In the genomic region with DNA sequence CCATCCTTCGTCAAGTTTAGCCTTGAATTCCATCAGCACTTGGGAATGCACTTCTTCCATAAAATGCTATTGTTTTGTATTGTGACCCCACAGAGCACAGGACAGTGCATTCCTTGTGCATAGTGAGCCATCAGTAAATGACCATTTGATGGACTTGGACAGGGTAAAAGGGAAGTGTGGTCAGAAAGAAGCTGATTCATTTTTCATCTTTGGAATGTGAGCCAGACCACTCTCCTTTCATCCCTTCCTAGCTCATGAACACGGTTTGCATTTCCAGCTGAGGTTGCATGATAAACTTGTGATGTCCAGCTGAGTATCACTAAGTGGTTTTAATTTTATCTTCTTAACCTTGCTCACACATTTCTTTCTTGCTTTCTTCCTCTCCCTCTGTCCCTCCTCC, we compare ENCODE assay signal across 19 cellular contexts.
A peak's percentile ranks its signal among the peaks of the same experiment; 100 is the strongest.
DNase-seq lines count a peak whose midpoint lies in the region; ATAC-seq, FAIRE-seq and TF ChIP-seq lines count a peak whose summit lies in the region.
"Had no signal": no experiment of that assay in that cellular context is flagged by ENCODE, and none has a peak within 500 bp of the region (broad histone marks: within the 10 kb centered on the region; RNA-seq: fewer than 3 reads in every experiment).

No MANE protein-coding gene starts in this region.

- TF ChIP-seq CTCF in PC-9 (conservative IDR thresholded peaks at IDR 0.05): no peak
- TF ChIP-seq CTCF in K562 (IDR thresholded peaks at IDR 0.05 in 2 of 3, conservative IDR thresholded peaks at IDR 0.05 in 1 of 3; ENCODE audit: insufficient read depth in 2 of 3, low read depth in 1 of 3, low read length in 3 of 3): no peak
- TF ChIP-seq CTCF in vagina (IDR thresholded peaks at IDR 0.05): no peak

- CTCF ChIA-PET in PC-9 (lab: Charles Lee): interaction anchor here (0.8 kb wide), 1 partner anchor 201 kb away, joined by 16 read pairs; no protein-coding TSS in a partner anchor
- CTCF ChIA-PET in K562 (lab: Yijun Ruan, JAX; ENCODE audit: low intra/inter-chr PET ratio): no interaction called here

- 0% methylated on average over 2 of the region's 2 CpGs for WGBS in K562 (ENCODE audit: insufficient coverage, low coverage, missing lambda C conversion rate)

- H4K20me1 ChIP-seq in PC-9 (ENCODE audit: insufficient read depth) (no peaks in the 10 kb centered on the region), K562 (replicated peaks; ENCODE audit: control insufficient read depth, insufficient read depth, low read length) (no peaks in the 10 kb centered on the region)

- DNase-seq in GM04503 (ENCODE audit: low read depth) (peak; percentile 92), PC-9 (peak; percentile 22 to 65), K562 (ENCODE audit: extremely low read depth in 1 of 4, low spot score in 3 of 4) (no peak), non-pigmented ciliary epithelial cell (ENCODE audit: low read depth) (peak; percentile 82), head of caudate nucleus (no peak), vagina (ENCODE audit: extremely low spot score in 2 of 2) (no peak)
- DNase-seq in stimulated activated CD4-positive, alpha-beta T cell treated with anti-CD3 and anti-CD28 coated beads, Interleukin-4, amount 100 ng/mL, for 24 hours: no peak
- DNase-seq in effector memory CD8-positive, alpha-beta T cell: no peak
- DNase-seq: caudate nucleus; CD4-positive, alpha-beta memory T cell; H7; left ventricle myocardium inferior; NCI-H446; nephron progenitor cell; Peyer's patch; stimulated activated naive CD8-positive, alpha-beta T cell treated with anti-CD3 and anti-CD28 coated beads, Interleukin-15, Interleukin-2, amounts not matched to agents 100 U/mL and 50 U/mL, for 24 hours; T1000 had no signal

- peaks cover 6 to 41% of the 10 kb centered on the region in 2 donors for H3K27me3 Mint-ChIP-seq in effector memory CD8-positive, alpha-beta T cell

- H3K4me2 ChIP-seq in PC-9 (peak overlapping the region; percentile 26; the same call in 1 of the 2 replicates), K562 (ENCODE audit: insufficient read depth, low read length) (no peak overlapping the region)
- H3K4me2 ChIP-seq: hepatocyte had no signal

- 0 out of 2 replicates have a peak overlapping the region, but pooled peaks have one; percentile 27 for H3K27ac ChIP-seq in PC-9
- H3K27ac ChIP-seq in K562 (ENCODE audit: extremely low read depth, low read depth, low read length): no peak overlapping the region
- no peak overlapping the region for H3K27ac ChIP-seq in vagina
- H3K27ac ChIP-seq: hepatocyte, left ventricle myocardium inferior, Peyer's patch had no signal

- H3K4me3 Mint-ChIP-seq in effector memory CD8-positive, alpha-beta T cell: no peak overlapping the region
- H3K4me3 Mint-ChIP-seq: CD4-positive, alpha-beta memory T cell; nephron progenitor cell had no signal

- H3K4me3 ChIP-seq in PC-9 (no peak overlapping the region), K562 (no peak overlapping the region), vagina (no peak overlapping the region)
- H3K4me3 ChIP-seq: hepatocyte, left ventricle myocardium inferior, Peyer's patch had no signal

- H3K4me1 ChIP-seq in PC-9 (replicated peaks; ENCODE audit: insufficient read depth): peaks cover 16% of the 10 kb centered on the region
- H3K4me1 ChIP-seq in K562 (replicated peaks in 1 of 2; ENCODE audit: control insufficient read depth in 2 of 2, insufficient read depth in 2 of 2, low read length in 2 of 2): no peaks in the 10 kb centered on the region
- no peaks in the 10 kb centered on the region for H3K4me1 ChIP-seq in vagina
- H3K4me1 ChIP-seq: Peyer's patch had no signal

- no peak overlapping the region for H2AFZ ChIP-seq in PC-9
- H2AFZ ChIP-seq in K562 (ENCODE audit: low read depth, low read length): no peak overlapping the region
- H2AFZ ChIP-seq: hepatocyte had no signal

- no peak for TF ChIP-seq POLR2A in K562 (conservative IDR thresholded peaks at IDR 0.05)
- no peak for TF ChIP-seq POLR2A in vagina (IDR thresholded peaks at IDR 0.05)

- H3K36me3 ChIP-seq in PC-9 (ENCODE audit: low read depth) (no peaks in the 10 kb centered on the region), K562 (ENCODE audit: control insufficient read depth, insufficient read depth, low read length) (no peaks in the 10 kb centered on the region), vagina (no peaks in the 10 kb centered on the region)
- H3K36me3 ChIP-seq: left ventricle myocardium inferior, Peyer's patch had no signal

- TF ChIP-seq EP300 in K562 (IDR thresholded peaks at IDR 0.05; ENCODE audit: low read length): no peak

- POLR2A ChIA-PET in PC-9 (lab: Charles Lee; ENCODE audit: unreplicated experiment): no interaction called here
- POLR2A ChIA-PET in K562 (lab: Yijun Ruan, JAX): no interaction called here

- no TSS peak for BruUV-seq in PC-9 (replicated peaks; lab: Mats Ljungman, UMichigan)
- BruUV-seq in K562 (replicated peaks; lab: Mats Ljungman, UMichigan): no TSS peak

- TF ChIP-seq RAD21 in K562 (CRISPR knock-in tag; conservative IDR thresholded peaks at IDR 0.05 in 1 of 2, IDR thresholded peaks at IDR 0.05 in 1 of 2): no peak

- H3K9me3 ChIP-seq in PC-9 (ENCODE audit: insufficient read depth, low read depth): no peaks in the 10 kb centered on the region
- no peaks in the 10 kb centered on the region for H3K9me3 ChIP-seq in K562 (replicated peaks; ENCODE audit: control insufficient read depth, insufficient read depth, low read depth, low read length)
- no peaks in the 10 kb centered on the region for H3K9me3 ChIP-seq in vagina
- H3K9me3 ChIP-seq: left ventricle myocardium inferior, Peyer's patch had no signal

- no peak overlapping the region for H3K9ac ChIP-seq in K562 (ENCODE audit: insufficient read depth in 1 of 2, low read depth in 2 of 2, low read length in 2 of 2)

- no peaks in the 10 kb centered on the region for H3K36me3 Mint-ChIP-seq in effector memory CD8-positive, alpha-beta T cell (ENCODE audit: insufficient read depth)
- H3K36me3 Mint-ChIP-seq: CD4-positive, alpha-beta memory T cell had no signal

- H3K27me3 ChIP-seq in PC-9 (ENCODE audit: insufficient read depth, low read depth) (no peaks in the 10 kb centered on the region), K562 (ENCODE audit: control insufficient read depth in 2 of 2, insufficient read depth in 2 of 2, low read length in 2 of 2) (peaks cover 0 to 5% of the 10 kb centered on the region in 2 experiments; a peak in 1 of 5 replicates), vagina (no peaks in the 10 kb centered on the region)
- H3K27me3 ChIP-seq: hepatocyte, Peyer's patch had no signal

- no peak overlapping the region for H3K27ac Mint-ChIP-seq in effector memory CD8-positive, alpha-beta T cell
- H3K27ac Mint-ChIP-seq: CD4-positive, alpha-beta memory T cell; nephron progenitor cell had no signal

- H3K9me1 ChIP-seq in K562 (ENCODE audit: control insufficient read depth, insufficient read depth, low read length): no peaks in the 10 kb centered on the region

- no peaks in the 10 kb centered on the region for H3K9me3 Mint-ChIP-seq in effector memory CD8-positive, alpha-beta T cell
- H3K9me3 Mint-ChIP-seq: nephron progenitor cell had no signal

- intact Hi-C loops in PC-9 (cut with micrococcal nuclease; ENCODE audit: unreplicated experiment): loop anchor here (1.0 kb wide), 1 partner anchor 52 kb away; no protein-coding TSS in a partner anchor
- intact Hi-C loops in K562 (cut with micrococcal nuclease): no loop called here
- intact Hi-C loops in head of caudate nucleus (cut with DNase I): no loop called here
- intact Hi-C loops in vagina (cut with DNase I): loop anchor here (10.0 kb wide), 1 partner anchor 746 kb away; no protein-coding TSS in a partner anchor

- H3K79me2 ChIP-seq in PC-9 (ENCODE audit: low read depth) (no peaks in the 10 kb centered on the region), K562 (ENCODE audit: control insufficient read depth, insufficient read depth, low read length) (no peaks in the 10 kb centered on the region)
- H3K79me2 ChIP-seq: hepatocyte had no signal

- ATAC-seq in K562: no peak
- ATAC-seq in effector memory CD8-positive, alpha-beta T cell (replicated peaks): no peak
- ATAC-seq: sciatic nerve; stimulated activated naive CD8-positive, alpha-beta T cell treated with anti-CD3 and anti-CD28 coated beads, Interleukin-15, Interleukin-2, amounts not matched to agents 100 U/mL and 50 U/mL, for 24 hours had no signal

- no peaks in the 10 kb centered on the region for H3K4me1 Mint-ChIP-seq in effector memory CD8-positive, alpha-beta T cell (ENCODE audit: low read depth in 2 of 2)
- H3K4me1 Mint-ChIP-seq: CD4-positive, alpha-beta memory T cell; nephron progenitor cell had no signal

- H3K9me2 ChIP-seq in PC-9 (ENCODE audit: insufficient read depth): no peaks in the 10 kb centered on the region

- no peak for FAIRE-seq in K562 (lab: Jason Lieb, UNC)

- in situ Hi-C loops in K562 (cut with MboI): no loop called here

- H3F3A ChIP-seq in PC-9 (ENCODE audit: insufficient read depth, low read depth): no peaks in the 10 kb centered on the region

TF ChIP-seq in K562, 482 proteins besides CTCF, POLR2A, EP300 and RAD21 (continues in another document):
- TF ChIP-seq COPS2 (conservative IDR thresholded peaks at IDR 0.05): no peak
- no peak for TF ChIP-seq TAF15 (IDR thresholded peaks at IDR 0.05; ENCODE audit: low read depth, low read length)
- no peak for TF ChIP-seq ASH1L (IDR thresholded peaks at IDR 0.05; ENCODE audit: borderline replicate concordance, low read depth, partially characterized antibody)
- TF ChIP-seq, protein P1, sequence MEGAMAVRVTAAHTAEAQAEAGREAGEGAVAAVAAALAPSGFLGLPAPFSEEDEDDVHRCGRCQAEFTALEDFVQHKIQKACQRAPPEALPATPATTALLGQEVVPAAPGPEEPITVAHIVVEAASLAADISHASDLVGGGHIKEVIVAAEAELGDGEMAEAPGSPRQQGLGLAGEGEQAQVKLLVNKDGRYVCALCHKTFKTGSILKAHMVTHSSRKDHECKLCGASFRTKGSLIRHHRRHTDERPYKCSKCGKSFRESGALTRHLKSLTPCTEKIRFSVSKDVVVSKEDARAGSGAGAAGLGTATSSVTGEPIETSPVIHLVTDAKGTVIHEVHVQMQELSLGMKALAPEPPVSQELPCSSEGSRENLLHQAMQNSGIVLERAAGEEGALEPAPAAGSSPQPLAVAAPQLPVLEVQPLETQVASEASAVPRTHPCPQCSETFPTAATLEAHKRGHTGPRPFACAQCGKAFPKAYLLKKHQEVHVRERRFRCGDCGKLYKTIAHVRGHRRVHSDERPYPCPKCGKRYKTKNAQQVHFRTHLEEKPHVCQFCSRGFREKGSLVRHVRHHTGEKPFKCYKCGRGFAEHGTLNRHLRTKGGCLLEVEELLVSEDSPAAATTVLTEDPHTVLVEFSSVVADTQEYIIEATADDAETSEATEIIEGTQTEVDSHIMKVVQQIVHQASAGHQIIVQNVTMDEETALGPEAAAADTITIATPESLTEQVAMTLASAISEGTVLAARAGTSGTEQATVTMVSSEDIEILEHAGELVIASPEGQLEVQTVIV (CRISPR knock-in tag; IDR thresholded peaks at IDR 0.05; ENCODE audit: borderline replicate concordance): no peak
- TF ChIP-seq BMI1 (IDR thresholded peaks at IDR 0.05; ENCODE audit: low read length): no peak
- 0 out of 2 replicates have a peak, but pooled peaks have one; percentile 4 for TF ChIP-seq CBFA2T3 (IDR thresholded peaks at IDR 0.05)
- TF ChIP-seq E2F3 (CRISPR knock-in tag; IDR thresholded peaks at IDR 0.05): no peak
- TF ChIP-seq RUNX1 (IDR thresholded peaks at IDR 0.05; ENCODE audit: low read depth): no peak
- TF ChIP-seq MYNN (IDR thresholded peaks at IDR 0.05): no peak
- TF ChIP-seq MYNN (CRISPR knock-in tag; IDR thresholded peaks at IDR 0.05): no peak

Comparison
In these comparisons a context has a peak if more than half of its experiments do, and no peak if none do; other contexts are left out.
1. DNase-seq: peak in GM04503 (single experiment), PC-9 (2 of 2) and non-pigmented ciliary epithelial cell (single experiment); none in K562 (0 of 4), stimulated activated CD4-positive, alpha-beta T cell treated with anti-CD3 and anti-CD28 coated beads, Interleukin-4, amount 100 ng/mL, for 24 hours (single experiment), head of caudate nucleus (0 of 42), effector memory CD8-positive, alpha-beta T cell (0 of 3) and vagina (0 of 2).
2. intact Hi-C loops: an anchor here in PC-9 (1.0 kb wide) and vagina (10.0 kb wide); none called in K562 and head of caudate nucleus.